In the genomic region with DNA sequence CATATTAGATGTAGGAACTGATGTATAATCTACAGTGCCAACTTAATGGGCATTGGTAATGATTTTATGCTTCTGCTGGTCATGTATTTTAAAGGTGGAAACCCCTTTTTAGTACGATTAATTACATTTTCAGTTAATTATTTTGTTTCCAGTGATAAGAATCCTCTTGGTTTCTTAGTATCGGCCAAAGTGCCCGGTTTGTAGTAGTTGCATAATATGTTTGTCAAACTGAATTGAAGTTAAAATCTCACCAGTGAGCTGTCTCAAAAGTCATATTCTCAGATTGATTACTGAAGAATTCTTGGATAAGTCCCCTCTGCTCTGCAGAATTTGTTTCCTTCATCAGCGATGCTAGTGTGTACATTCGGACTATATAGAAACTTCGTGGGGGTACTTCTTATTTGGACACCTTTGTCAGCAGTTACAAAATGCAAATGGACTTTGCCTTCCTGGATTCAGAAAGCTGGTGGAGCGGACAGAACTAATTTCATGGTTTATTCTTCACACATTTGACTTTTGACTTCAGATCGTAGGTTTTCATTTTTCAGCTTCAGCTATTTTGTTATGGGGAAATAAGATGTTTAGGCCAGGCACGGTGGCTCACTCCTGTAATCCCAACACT, we compare ENCODE assay signal across 1 cellular context.
TF ChIP-seq lines count a peak whose summit lies in the region.

No MANE protein-coding gene starts in this region.

TF ChIP-seq in HepG2, 621 proteins besides CTCF, POLR2A, EP300 and RAD21 (continued from another document):
- TF ChIP-seq, protein P1, sequence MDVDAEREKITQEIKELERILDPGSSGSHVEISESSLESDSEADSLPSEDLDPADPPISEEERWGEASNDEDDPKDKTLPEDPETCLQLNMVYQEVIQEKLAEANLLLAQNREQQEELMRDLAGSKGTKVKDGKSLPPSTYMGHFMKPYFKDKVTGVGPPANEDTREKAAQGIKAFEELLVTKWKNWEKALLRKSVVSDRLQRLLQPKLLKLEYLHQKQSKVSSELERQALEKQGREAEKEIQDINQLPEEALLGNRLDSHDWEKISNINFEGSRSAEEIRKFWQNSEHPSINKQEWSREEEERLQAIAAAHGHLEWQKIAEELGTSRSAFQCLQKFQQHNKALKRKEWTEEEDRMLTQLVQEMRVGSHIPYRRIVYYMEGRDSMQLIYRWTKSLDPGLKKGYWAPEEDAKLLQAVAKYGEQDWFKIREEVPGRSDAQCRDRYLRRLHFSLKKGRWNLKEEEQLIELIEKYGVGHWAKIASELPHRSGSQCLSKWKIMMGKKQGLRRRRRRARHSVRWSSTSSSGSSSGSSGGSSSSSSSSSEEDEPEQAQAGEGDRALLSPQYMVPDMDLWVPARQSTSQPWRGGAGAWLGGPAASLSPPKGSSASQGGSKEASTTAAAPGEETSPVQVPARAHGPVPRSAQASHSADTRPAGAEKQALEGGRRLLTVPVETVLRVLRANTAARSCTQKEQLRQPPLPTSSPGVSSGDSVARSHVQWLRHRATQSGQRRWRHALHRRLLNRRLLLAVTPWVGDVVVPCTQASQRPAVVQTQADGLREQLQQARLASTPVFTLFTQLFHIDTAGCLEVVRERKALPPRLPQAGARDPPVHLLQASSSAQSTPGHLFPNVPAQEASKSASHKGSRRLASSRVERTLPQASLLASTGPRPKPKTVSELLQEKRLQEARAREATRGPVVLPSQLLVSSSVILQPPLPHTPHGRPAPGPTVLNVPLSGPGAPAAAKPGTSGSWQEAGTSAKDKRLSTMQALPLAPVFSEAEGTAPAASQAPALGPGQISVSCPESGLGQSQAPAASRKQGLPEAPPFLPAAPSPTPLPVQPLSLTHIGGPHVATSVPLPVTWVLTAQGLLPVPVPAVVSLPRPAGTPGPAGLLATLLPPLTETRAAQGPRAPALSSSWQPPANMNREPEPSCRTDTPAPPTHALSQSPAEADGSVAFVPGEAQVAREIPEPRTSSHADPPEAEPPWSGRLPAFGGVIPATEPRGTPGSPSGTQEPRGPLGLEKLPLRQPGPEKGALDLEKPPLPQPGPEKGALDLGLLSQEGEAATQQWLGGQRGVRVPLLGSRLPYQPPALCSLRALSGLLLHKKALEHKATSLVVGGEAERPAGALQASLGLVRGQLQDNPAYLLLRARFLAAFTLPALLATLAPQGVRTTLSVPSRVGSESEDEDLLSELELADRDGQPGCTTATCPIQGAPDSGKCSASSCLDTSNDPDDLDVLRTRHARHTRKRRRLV (CRISPR knock-in tag; IDR thresholded peaks at IDR 0.05): no peak
- TF ChIP-seq TRIM24 (CRISPR knock-in tag; IDR thresholded peaks at IDR 0.05) (no peak), RFX3 (CRISPR knock-in tag; IDR thresholded peaks at IDR 0.05) (no peak), HNF4G (IDR thresholded peaks at IDR 0.05; ENCODE audit: borderline replicate concordance, low read depth, low read length) (peak; percentile 36; the same call in 1 of the 2 replicates), HNF4G (CRISPR knock-in tag; IDR thresholded peaks at IDR 0.05; ENCODE audit: borderline replicate concordance, low read depth) (no peak), HNF4A (CRISPR knock-in tag; IDR thresholded peaks at IDR 0.05) (peak; percentile 53), NCOR1 (IDR thresholded peaks at IDR 0.05; ENCODE audit: borderline replicate concordance, low read length) (0 out of 2 replicates have a peak, but pooled peaks have one; percentile 31), ZNF383 (CRISPR knock-in tag; IDR thresholded peaks at IDR 0.05; ENCODE audit: borderline replicate concordance) (no peak), PAF1 (CRISPR knock-in tag; IDR thresholded peaks at IDR 0.05) (no peak), KLF13 (CRISPR knock-in tag; IDR thresholded peaks at IDR 0.05) (no peak), KMT2B (CRISPR knock-in tag; IDR thresholded peaks at IDR 0.05) (no peak), FOXO1 (CRISPR knock-in tag; IDR thresholded peaks at IDR 0.05) (no peak), FOXA1 (IDR thresholded peaks at IDR 0.05) (no peak), FOXA1 (CRISPR knock-in tag; IDR thresholded peaks at IDR 0.05) (no peak), HES4 (CRISPR knock-in tag; IDR thresholded peaks at IDR 0.05; ENCODE audit: borderline replicate concordance) (no peak), ESRRA (CRISPR knock-in tag; IDR thresholded peaks at IDR 0.05; ENCODE audit: low read depth) (no peak), HOXA9 (CRISPR knock-in tag; IDR thresholded peaks at IDR 0.05; ENCODE audit: borderline replicate concordance) (no peak), ZNF441 (CRISPR knock-in tag; IDR thresholded peaks at IDR 0.05; ENCODE audit: borderline replicate concordance) (no peak), NR2F6 (IDR thresholded peaks at IDR 0.05) (no peak), NR2F6 (CRISPR knock-in tag; IDR thresholded peaks at IDR 0.05) (no peak)
- TF ChIP-seq, protein P2, sequence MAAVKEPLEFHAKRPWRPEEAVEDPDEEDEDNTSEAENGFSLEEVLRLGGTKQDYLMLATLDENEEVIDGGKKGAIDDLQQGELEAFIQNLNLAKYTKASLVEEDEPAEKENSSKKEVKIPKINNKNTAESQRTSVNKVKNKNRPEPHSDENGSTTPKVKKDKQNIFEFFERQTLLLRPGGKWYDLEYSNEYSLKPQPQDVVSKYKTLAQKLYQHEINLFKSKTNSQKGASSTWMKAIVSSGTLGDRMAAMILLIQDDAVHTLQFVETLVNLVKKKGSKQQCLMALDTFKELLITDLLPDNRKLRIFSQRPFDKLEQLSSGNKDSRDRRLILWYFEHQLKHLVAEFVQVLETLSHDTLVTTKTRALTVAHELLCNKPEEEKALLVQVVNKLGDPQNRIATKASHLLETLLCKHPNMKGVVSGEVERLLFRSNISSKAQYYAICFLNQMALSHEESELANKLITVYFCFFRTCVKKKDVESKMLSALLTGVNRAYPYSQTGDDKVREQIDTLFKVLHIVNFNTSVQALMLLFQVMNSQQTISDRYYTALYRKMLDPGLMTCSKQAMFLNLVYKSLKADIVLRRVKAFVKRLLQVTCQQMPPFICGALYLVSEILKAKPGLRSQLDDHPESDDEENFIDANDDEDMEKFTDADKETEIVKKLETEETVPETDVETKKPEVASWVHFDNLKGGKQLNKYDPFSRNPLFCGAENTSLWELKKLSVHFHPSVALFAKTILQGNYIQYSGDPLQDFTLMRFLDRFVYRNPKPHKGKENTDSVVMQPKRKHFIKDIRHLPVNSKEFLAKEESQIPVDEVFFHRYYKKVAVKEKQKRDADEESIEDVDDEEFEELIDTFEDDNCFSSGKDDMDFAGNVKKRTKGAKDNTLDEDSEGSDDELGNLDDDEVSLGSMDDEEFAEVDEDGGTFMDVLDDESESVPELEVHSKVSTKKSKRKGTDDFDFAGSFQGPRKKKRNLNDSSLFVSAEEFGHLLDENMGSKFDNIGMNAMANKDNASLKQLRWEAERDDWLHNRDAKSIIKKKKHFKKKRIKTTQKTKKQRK (IDR thresholded peaks at IDR 0.05; ENCODE audit: low read length): no peak
- TF ChIP-seq, protein P3, sequence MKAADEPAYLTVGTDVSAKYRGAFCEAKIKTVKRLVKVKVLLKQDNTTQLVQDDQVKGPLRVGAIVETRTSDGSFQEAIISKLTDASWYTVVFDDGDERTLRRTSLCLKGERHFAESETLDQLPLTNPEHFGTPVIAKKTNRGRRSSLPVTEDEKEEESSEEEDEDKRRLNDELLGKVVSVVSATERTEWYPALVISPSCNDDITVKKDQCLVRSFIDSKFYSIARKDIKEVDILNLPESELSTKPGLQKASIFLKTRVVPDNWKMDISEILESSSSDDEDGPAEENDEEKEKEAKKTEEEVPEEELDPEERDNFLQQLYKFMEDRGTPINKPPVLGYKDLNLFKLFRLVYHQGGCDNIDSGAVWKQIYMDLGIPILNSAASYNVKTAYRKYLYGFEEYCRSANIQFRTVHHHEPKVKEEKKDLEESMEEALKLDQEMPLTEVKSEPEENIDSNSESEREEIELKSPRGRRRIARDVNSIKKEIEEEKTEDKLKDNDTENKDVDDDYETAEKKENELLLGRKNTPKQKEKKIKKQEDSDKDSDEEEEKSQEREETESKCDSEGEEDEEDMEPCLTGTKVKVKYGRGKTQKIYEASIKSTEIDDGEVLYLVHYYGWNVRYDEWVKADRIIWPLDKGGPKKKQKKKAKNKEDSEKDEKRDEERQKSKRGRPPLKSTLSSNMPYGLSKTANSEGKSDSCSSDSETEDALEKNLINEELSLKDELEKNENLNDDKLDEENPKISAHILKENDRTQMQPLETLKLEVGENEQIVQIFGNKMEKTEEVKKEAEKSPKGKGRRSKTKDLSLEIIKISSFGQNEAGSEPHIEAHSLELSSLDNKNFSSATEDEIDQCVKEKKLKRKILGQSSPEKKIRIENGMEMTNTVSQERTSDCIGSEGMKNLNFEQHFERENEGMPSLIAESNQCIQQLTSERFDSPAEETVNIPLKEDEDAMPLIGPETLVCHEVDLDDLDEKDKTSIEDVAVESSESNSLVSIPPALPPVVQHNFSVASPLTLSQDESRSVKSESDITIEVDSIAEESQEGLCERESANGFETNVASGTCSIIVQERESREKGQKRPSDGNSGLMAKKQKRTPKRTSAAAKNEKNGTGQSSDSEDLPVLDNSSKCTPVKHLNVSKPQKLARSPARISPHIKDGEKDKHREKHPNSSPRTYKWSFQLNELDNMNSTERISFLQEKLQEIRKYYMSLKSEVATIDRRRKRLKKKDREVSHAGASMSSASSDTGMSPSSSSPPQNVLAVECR (CRISPR knock-in tag; IDR thresholded peaks at IDR 0.05; ENCODE audit: borderline replicate concordance): no peak
